Comparison of ENCODE assay signal across 30 cellular contexts in the genomic region with DNA sequence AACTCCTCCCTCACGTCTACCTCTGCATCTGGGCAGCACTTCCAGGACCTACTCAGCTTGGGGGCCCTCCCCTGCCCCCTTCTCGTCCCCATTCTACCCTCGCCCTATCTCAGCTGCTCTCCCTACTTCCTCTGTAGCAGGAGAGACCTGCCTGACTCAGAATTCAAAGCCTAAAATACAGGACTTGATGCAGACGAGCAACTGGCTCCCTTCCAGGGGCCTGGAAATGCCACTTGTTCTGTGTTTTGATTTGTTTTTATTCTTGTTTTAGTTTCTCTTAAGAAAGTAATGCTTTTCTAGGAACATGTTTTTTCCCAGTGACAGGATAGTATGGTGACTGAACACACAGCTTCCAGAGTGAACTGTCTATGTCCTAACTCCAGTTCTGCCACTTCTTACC.
"Had no signal": no experiment of that assay in that cellular context is flagged by ENCODE, and none has a peak within 500 bp of the region (broad histone marks: within the 10 kb centered on the region; RNA-seq: fewer than 3 reads in every experiment).

No MANE protein-coding gene starts in this region.

- H3K4me3 ChIP-seq: MG63 had no signal

- DNase-seq: Karpas-422, Kasumi-1, KG1, MG63, MM.1S, MV-4-11, NCI-H1048, NCI-H1092, NCI-H1105, NCI-H1105 treated with DMSO at 0.1 percent for 48 hours, NCI-H1417 treated with DMSO at 0.1 percent for 48 hours, NCI-H1436, NCI-H1436 treated with DMSO at 0.1 percent for 48 hours, NCI-H146, NCI-H1694, NCI-H1694 treated with DMSO at 0.1 percent for 48 hours, NCI-H1930, NCI-H2029 treated with DMSO at 0.1 percent for 48 hours, NCI-H2081, NCI-H2081 treated with DMSO at 0.1 percent for 48 hours, NCI-H2107, NCI-H2171, NCI-H2171 treated with DMSO at 0.1 percent for 48 hours, NCI-H2227 treated with DMSO at 0.1 percent for 48 hours, NCI-H226, NCI-H345, NCI-H446, NCI-H446 treated with DMSO at 0.1 percent for 48 hours, NCI-H510A had no signal

- H3K27ac ChIP-seq: KMS-11 had no signal

- H3K36me3 ChIP-seq: MG63 had no signal

- H3K9me3 ChIP-seq: MG63 had no signal
